Comparison of ENCODE assay signal across 20 cellular contexts in genomic region chr3:46135475-46135874, GRCh38.
DNase-seq lines count a peak whose midpoint lies in the region; ATAC-seq and TF ChIP-seq lines count a peak whose summit lies in the region.
"Had no signal": no experiment of that assay in that cellular context is flagged by ENCODE, and none has a peak within 500 bp of the region (broad histone marks: within the 10 kb centered on the region; RNA-seq: fewer than 3 reads in every experiment).

No MANE protein-coding gene starts in this region.

- H3K4me1 ChIP-seq in left ventricle myocardium inferior = no peaks in the 10 kb centered on the region
- H3K4me1 ChIP-seq in upper lobe of right lung = no peaks in the 10 kb centered on the region
- H3K4me1 ChIP-seq: gastroesophageal sphincter, Peyer's patch, vagina had no signal

- TF ChIP-seq CTCF in left ventricle myocardium inferior (IDR thresholded peaks at IDR 0.05; ENCODE audit: borderline replicate concordance) (no peak), upper lobe of right lung (IDR thresholded peaks at IDR 0.05) (no peak)

- intact Hi-C loops in left ventricle myocardium superior (cut with micrococcal nuclease) (no loop called here), left ventricle myocardium inferior (cut with micrococcal nuclease) (no loop called here), upper lobe of right lung (cut with DNase I) (no loop called here)

- H3K9me3 Mint-ChIP-seq in T-helper 2 cell treated with Interferon-gamma antibody and Interleukin-4, amounts not matched to agents 5 μg/mL and 100 μg/mL, for 36 hours = no peaks in the 10 kb centered on the region
- H3K9me3 Mint-ChIP-seq: endodermal cell had no signal

- H3K27ac ChIP-seq in left ventricle myocardium inferior (replicated peaks) (no peak overlapping the region), epithelial cell of prostate (no peak overlapping the region), upper lobe of right lung (no peak overlapping the region)
- H3K27ac ChIP-seq: gastroesophageal sphincter, Peyer's patch, vagina had no signal

- H3K4me1 Mint-ChIP-seq in T-helper 2 cell treated with Interferon-gamma antibody and Interleukin-4, amounts not matched to agents 5 μg/mL and 100 μg/mL, for 36 hours (ENCODE audit: low read depth) = peaks cover 2% of the 10 kb centered on the region
- H3K4me1 Mint-ChIP-seq: endodermal cell had no signal

- DNase-seq in left ventricle myocardium superior (no peak), left ventricle myocardium inferior (no peak), NOMO-1 treated with dmso at 0.1 percent for 144 hours (lab: John Stamatoyannopoulos, UW; ENCODE audit: unreplicated experiment) (peak; percentile 89), epithelial cell of prostate (ENCODE audit: low read depth, low spot score) (peak; percentile 16), upper lobe of right lung (no peak), T1000 (lab: John Stamatoyannopoulos, UW) (no peak), NCI-H526 treated with DMSO at 0.1 percent for 48 hours (lab: John Stamatoyannopoulos, UW) (no peak)
- no peak for DNase-seq in T-helper 2 cell treated with Interferon-gamma antibody and Interleukin-4, amounts not matched to agents 5 μg/mL and 100 μg/mL, for 36 hours (ENCODE audit: low spot score)
- DNase-seq: activated CD8-positive, alpha-beta memory T cell treated with anti-CD3 and anti-CD28 coated beads, Interleukin-2, amount 50 U/mL, for 4 hours; activated gamma-delta T cell treated with Interleukin-2 at 50 U/mL for 16 hours; anterior cingulate cortex; endodermal cell; left cardiac atrium; NCI-H69; Peyer's patch; stimulated activated CD4-positive, alpha-beta T cell treated with anti-CD3 and anti-CD28 coated beads, Interleukin-1b, Interleukin-23, amount 100 ng/mL, for 48 hours had no signal

- no peak overlapping the region for H3K4me3 Mint-ChIP-seq in T-helper 2 cell treated with Interferon-gamma antibody and Interleukin-4, amounts not matched to agents 5 μg/mL and 100 μg/mL, for 36 hours
- H3K4me3 Mint-ChIP-seq: endodermal cell had no signal

- ATAC-seq in left ventricle myocardium superior = peak; percentile 35
- peak; percentile 75 for ATAC-seq in upper lobe of right lung
- ATAC-seq: activated CD4-positive, CD25-positive, alpha-beta regulatory T cell treated with anti-CD3 and anti-CD28 coated beads, Interleukin-2, amount 50 U/mL, for 24 hours; gastroesophageal sphincter; sciatic nerve had no signal

- H3K36me3 Mint-ChIP-seq in T-helper 2 cell treated with Interferon-gamma antibody and Interleukin-4, amounts not matched to agents 5 μg/mL and 100 μg/mL, for 36 hours (ENCODE audit: low read depth) = no peaks in the 10 kb centered on the region

- H3K9me3 ChIP-seq in left ventricle myocardium inferior (replicated peaks) (no peaks in the 10 kb centered on the region), upper lobe of right lung (no peaks in the 10 kb centered on the region)
- H3K9me3 ChIP-seq: gastroesophageal sphincter, Peyer's patch, vagina had no signal

- peaks cover 35% of the 10 kb centered on the region for H3K27me3 Mint-ChIP-seq in T-helper 2 cell treated with Interferon-gamma antibody and Interleukin-4, amounts not matched to agents 5 μg/mL and 100 μg/mL, for 36 hours (ENCODE audit: low read depth)

- H3K36me3 ChIP-seq in left ventricle myocardium inferior (no peaks in the 10 kb centered on the region), upper lobe of right lung (no peaks in the 10 kb centered on the region)
- H3K36me3 ChIP-seq: gastroesophageal sphincter, Peyer's patch, vagina had no signal

- H3K27ac Mint-ChIP-seq in T-helper 2 cell treated with Interferon-gamma antibody and Interleukin-4, amounts not matched to agents 5 μg/mL and 100 μg/mL, for 36 hours = no peak overlapping the region
- H3K27ac Mint-ChIP-seq: endodermal cell had no signal

- H3K4me3 ChIP-seq in left ventricle myocardium inferior (no peak overlapping the region), upper lobe of right lung (no peak overlapping the region)
- H3K4me3 ChIP-seq: gastroesophageal sphincter, Peyer's patch, vagina had no signal

- H3K27me3 ChIP-seq in left ventricle myocardium inferior (ENCODE audit: low read depth) (peaks cover 15% of the 10 kb centered on the region), upper lobe of right lung (no peaks in the 10 kb centered on the region)
- H3K27me3 ChIP-seq: gastroesophageal sphincter, Peyer's patch, vagina had no signal

Comparison
In these comparisons a context has a peak if more than half of its experiments do, and no peak if none do; other contexts are left out.
1. DNase-seq: peak in NOMO-1 treated with dmso at 0.1 percent for 144 hours (single experiment) and epithelial cell of prostate (single experiment); none in left ventricle myocardium superior (single experiment), left ventricle myocardium inferior (single experiment), upper lobe of right lung (single experiment), T1000 (single experiment), T-helper 2 cell treated with Interferon-gamma antibody and Interleukin-4, amounts not matched to agents 5 μg/mL and 100 μg/mL, for 36 hours (single experiment) and NCI-H526 treated with DMSO at 0.1 percent for 48 hours (single experiment).